Comparison of ENCODE assay signal across 21 cellular contexts in genomic region chr1:223796210-223796609, GRCh38.
"Had no signal": no experiment of that assay in that cellular context is flagged by ENCODE, and none has a peak within 500 bp of the region (broad histone marks: within the 10 kb centered on the region; RNA-seq: fewer than 3 reads in every experiment).

No MANE protein-coding gene starts in this region.

- H3K4me3 Mint-ChIP-seq: activated B cell treated with CpG ODN at 0.5 μM for 24 hours; activated CD8-positive, alpha-beta T cell treated with anti-CD3 and anti-CD28 coated beads for 36 hours; effector memory CD8-positive, alpha-beta T cell; naive thymus-derived CD8-positive, alpha-beta T cell; T-helper 2 cell treated with Interferon-gamma antibody and Interleukin-4, amounts not matched to agents 5 μg/mL and 100 μg/mL, for 36 hours had no signal

- H3K27ac ChIP-seq: epithelial cell of prostate, psoas muscle, right lobe of liver, thyroid gland had no signal

- H3K27ac Mint-ChIP-seq: activated B cell treated with CpG ODN at 0.5 μM for 24 hours; activated CD8-positive, alpha-beta T cell treated with anti-CD3 and anti-CD28 coated beads for 36 hours; activated T-helper 2 cell treated with anti-CD3 and anti-CD28 coated beads, Interferon-gamma antibody, Interleukin-2, Interleukin-4, amounts not matched to agents 10 μg/mL and 5 μg/mL and 100 μg/mL, durations not matched to agents 14 hours and 24 hours and 36 hours; T-helper 2 cell treated with Interferon-gamma antibody and Interleukin-4, amounts not matched to agents 5 μg/mL and 100 μg/mL, for 36 hours had no signal

- H3K4me3 ChIP-seq: psoas muscle, right lobe of liver, thyroid gland had no signal

- DNase-seq: activated B cell treated with CpG ODN at 0.5 μM for 24 hours; activated CD4-positive, alpha-beta T cell treated with anti-CD3 and anti-CD28 coated beads for 48 hours; activated CD8-positive, alpha-beta T cell treated with anti-CD3 and anti-CD28 coated beads for 36 hours; activated naive CD4-positive, alpha-beta T cell treated with Interleukin-2 at 50 U/mL for 16 hours; activated T-cell treated with anti-CD3 and anti-CD28 coated beads, Interleukin-2, amount 50 U/mL, for 1 hour; dermis blood vessel endothelial cell; effector memory CD8-positive, alpha-beta T cell; foreskin fibroblast; left cardiac atrium; mesenchymal stem cell; naive thymus-derived CD8-positive, alpha-beta T cell; psoas muscle; right lobe of liver; small intestine; stimulated activated CD4-positive, alpha-beta T cell treated with anti-CD3 and anti-CD28 coated beads, Interleukin-15, amount 100 ng/mL, for 24 hours; stimulated activated CD4-positive, alpha-beta T cell treated with anti-CD3 and anti-CD28 coated beads, Interleukin-4, amount 100 ng/mL, for 1 hour; SW 1271; thyroid gland had no signal

- ATAC-seq: activated CD8-positive, alpha-beta T cell treated with anti-CD3 and anti-CD28 coated beads for 36 hours; effector memory CD8-positive, alpha-beta T cell; left cardiac atrium; naive thymus-derived CD8-positive, alpha-beta T cell; psoas muscle had no signal

- H3K27me3 Mint-ChIP-seq: activated B cell treated with CpG ODN at 0.5 μM for 24 hours; activated CD8-positive, alpha-beta T cell treated with anti-CD3 and anti-CD28 coated beads for 36 hours; effector memory CD8-positive, alpha-beta T cell; naive thymus-derived CD8-positive, alpha-beta T cell had no signal

- H3K9me3 Mint-ChIP-seq: activated B cell treated with CpG ODN at 0.5 μM for 24 hours; activated CD8-positive, alpha-beta T cell treated with anti-CD3 and anti-CD28 coated beads for 36 hours; activated T-helper 2 cell treated with anti-CD3 and anti-CD28 coated beads, Interferon-gamma antibody, Interleukin-2, Interleukin-4, amounts not matched to agents 10 μg/mL and 5 μg/mL and 100 μg/mL, durations not matched to agents 14 hours and 24 hours and 36 hours; effector memory CD8-positive, alpha-beta T cell; naive thymus-derived CD8-positive, alpha-beta T cell; T-helper 2 cell treated with Interferon-gamma antibody and Interleukin-4, amounts not matched to agents 5 μg/mL and 100 μg/mL, for 36 hours had no signal

- H3K4me1 ChIP-seq: psoas muscle, right lobe of liver, thyroid gland had no signal

- H3K9me3 ChIP-seq: psoas muscle, right lobe of liver, thyroid gland had no signal

- H3K27me3 ChIP-seq: right lobe of liver, thyroid gland had no signal

- H3K4me1 Mint-ChIP-seq: activated B cell treated with CpG ODN at 0.5 μM for 24 hours; naive thymus-derived CD8-positive, alpha-beta T cell had no signal
